Comparison of ENCODE assay signal across 8 cellular contexts in genomic region chr13:71290963-71291937, GRCh38.
DNase-seq lines count a peak whose midpoint lies in the region; ATAC-seq and TF ChIP-seq lines count a peak whose summit lies in the region.

No MANE protein-coding gene starts in this region.

- H3K27ac Mint-ChIP-seq in MCF 10A (ENCODE audit: low read depth, unreplicated experiment): peak overlapping the region; percentile 57

- H3K4me1 ChIP-seq in mononuclear cell (ENCODE audit: insufficient read depth, low read length) (no peaks in the 10 kb centered on the region), tibial artery (no peaks in the 10 kb centered on the region)

- H3K4me1 Mint-ChIP-seq in MCF 10A (ENCODE audit: insufficient read depth, unreplicated experiment): no peaks in the 10 kb centered on the region

- H3K9me3 Mint-ChIP-seq in MCF 10A (ENCODE audit: unreplicated experiment): no peaks in the 10 kb centered on the region

- CTCF ChIA-PET in MCF 10A (lab: Yijun Ruan, JAX): interaction anchor here (0.6 to 1.6 kb wide), 3 partner anchors 19 to 587 kb away, joined by 3 to 5 read pairs (median 3); no protein-coding TSS in a partner anchor

- TF ChIP-seq CTCF in GM20000 (IDR thresholded peaks at IDR 0.05; ENCODE audit: extremely low read depth, missing control alignments) (no peak), MCF 10A (IDR thresholded peaks at IDR 0.05; ENCODE audit: unreplicated experiment) (no peak), tibial artery (IDR thresholded peaks at IDR 0.05) (no peak)

- DNase-seq in DMS153 (lab: John Stamatoyannopoulos, UW) (peak; percentile 84), GM20000 (ENCODE audit: low spot score) (peak; percentile 12), SW 1271 (lab: John Stamatoyannopoulos, UW) (peak; percentile 11 to 56), MCF 10A (ENCODE audit: unreplicated experiment) (peak; percentile 48), tibial artery (no peak), iPS-NIHi7 (ENCODE audit: extremely low spot score) (no peak)

- H3K36me3 ChIP-seq in tibial artery: no peaks in the 10 kb centered on the region

- H3K36me3 Mint-ChIP-seq in MCF 10A (ENCODE audit: insufficient read depth, unreplicated experiment): no peaks in the 10 kb centered on the region

- H3K9me3 ChIP-seq in mononuclear cell (ENCODE audit: low read depth, low read length): no peaks in the 10 kb centered on the region
- no peaks in the 10 kb centered on the region for H3K9me3 ChIP-seq in tibial artery

- POLR2A ChIA-PET in MCF 10A (lab: Yijun Ruan, JAX): no interaction called here

- BruUV-seq in MCF 10A (replicated peaks; lab: Mats Ljungman, UMichigan): no TSS peak

- peak overlapping the region; percentile 73 for H3K4me3 Mint-ChIP-seq in MCF 10A (ENCODE audit: unreplicated experiment)

- intact Hi-C loops in MCF 10A (cut with micrococcal nuclease): no loop called here
- intact Hi-C loops in tibial artery (cut with DNase I; ENCODE audit: low total_unique reads): no loop called here

- H3K27me3 ChIP-seq in mononuclear cell (ENCODE audit: insufficient read depth, low read length) (no peaks in the 10 kb centered on the region), tibial artery (no peaks in the 10 kb centered on the region)

- peak overlapping the region; percentile 46 for H3K4me3 ChIP-seq in mononuclear cell (ENCODE audit: low read length)
- H3K4me3 ChIP-seq in tibial artery: peak overlapping the region; percentile 40 to 46

- peak; percentile 76 for ATAC-seq in HG03571 (IDR thresholded peaks at IDR 0.05; ENCODE audit: unreplicated experiment)

- no peak overlapping the region for H3K27ac ChIP-seq in tibial artery

- peaks cover 26% of the 10 kb centered on the region for H3K27me3 Mint-ChIP-seq in MCF 10A (ENCODE audit: insufficient read depth, unreplicated experiment)

Comparison
In these comparisons a context has a peak if more than half of its experiments do, and no peak if none do; other contexts are left out.
1. DNase-seq: peak in DMS153 (single experiment), GM20000 (single experiment), SW 1271 (2 of 2) and MCF 10A (single experiment); none in tibial artery (0 of 2) and iPS-NIHi7 (single experiment).